In genomic region chr14:97517566-97518234, GRCh38 we compare ENCODE assay signal across 28 cellular contexts.
"Had no signal": no experiment of that assay in that cellular context is flagged by ENCODE, and none has a peak within 500 bp of the region (broad histone marks: within the 10 kb centered on the region; RNA-seq: fewer than 3 reads in every experiment).

No MANE protein-coding gene starts in this region.

- ATAC-seq: activated CD4-positive, alpha-beta T cell treated with anti-CD3 and anti-CD28 coated beads for 36 hours; activated CD8-positive, alpha-beta memory T cell treated with anti-CD3 and anti-CD28 coated beads, Interleukin-2, amount 10 ng/mL, durations not matched to agents 7 days and 5 days; activated CD8-positive, alpha-beta T cell treated with anti-CD3 and anti-CD28 coated beads, Interleukin-2, amount 10 ng/mL, durations not matched to agents 7 days and 5 days; activated naive CD4-positive, alpha-beta T cell treated with anti-CD3 and anti-CD28 coated beads, Interleukin-2, amount 50 U/mL, for 72 hours; heart right ventricle; mucosa of descending colon; right lobe of liver; stimulated activated naive CD8-positive, alpha-beta T cell treated with anti-CD3 and anti-CD28 coated beads, Interleukin-15, Interleukin-2, amounts not matched to agents 100 U/mL and 50 U/mL, for 24 hours had no signal

- H3K4me1 ChIP-seq: colonic mucosa, esophagus squamous epithelium, heart right ventricle, left ventricle myocardium inferior, right lobe of liver, testis, transverse colon, uterus had no signal

- H3K36me3 ChIP-seq: colonic mucosa, esophagus squamous epithelium, heart right ventricle, left ventricle myocardium inferior, right lobe of liver, transverse colon, uterus had no signal

- DNase-seq: activated CD4-positive, alpha-beta T cell treated with anti-CD3 and anti-CD28 coated beads for 36 hours; activated CD4-positive, CD25-positive, alpha-beta regulatory T cell; activated CD8-positive, alpha-beta memory T cell treated with anti-CD3 and anti-CD28 coated beads, Interleukin-2, amount 10 ng/mL, durations not matched to agents 7 days and 5 days; activated CD8-positive, alpha-beta T cell treated with anti-CD3 and anti-CD28 coated beads, Interleukin-2, amount 10 ng/mL, durations not matched to agents 7 days and 5 days; activated naive CD4-positive, alpha-beta T cell; activated T-cell treated with anti-CD3 and anti-CD28 coated beads, Interleukin-2, amount 50 U/mL, for 48 hours; cerebellar nuclear complex; colonic mucosa; effector CD8-positive, alpha-beta T cell; esophagus squamous epithelium; foreskin melanocyte; heart right ventricle; left ventricle myocardium inferior; mucosa of descending colon; right lobe of liver; stimulated activated CD4-positive, alpha-beta T cell treated with anti-CD3 and anti-CD28 coated beads, Interleukin-12 subunit alpha, Interleukin-12 subunit beta, amount 100 ng/mL, for 4 hours; stimulated activated CD4-positive, alpha-beta T cell treated with anti-CD3 and anti-CD28 coated beads, Interleukin-4, amount 100 ng/mL, for 1 hour; stimulated activated naive CD8-positive, alpha-beta T cell treated with anti-CD3 and anti-CD28 coated beads, Interleukin-15, Interleukin-2, amounts not matched to agents 100 U/mL and 50 U/mL, for 24 hours; testis; transverse colon; uterus had no signal

- FAIRE-seq: bronchial epithelial cell, endometrium, islet of Langerhans had no signal

- H3K27ac ChIP-seq: colonic mucosa, epithelial cell of prostate, esophagus squamous epithelium, heart right ventricle, left ventricle myocardium inferior, right lobe of liver, skin epidermis, testis, transverse colon, uterus had no signal

- H3K27me3 ChIP-seq: colonic mucosa, right lobe of liver, testis, transverse colon, uterus had no signal

- H3K4me3 ChIP-seq: colonic mucosa, esophagus squamous epithelium, heart right ventricle, left ventricle myocardium inferior, lung, mucosa of descending colon, right lobe of liver, skin epidermis, testis, transverse colon, uterus had no signal

- H3K9me3 ChIP-seq: colonic mucosa, esophagus squamous epithelium, heart right ventricle, mucosa of descending colon, right lobe of liver, testis, transverse colon, uterus had no signal
